In genomic region chr22:40636380-40637180, GRCh38 we compare ENCODE assay signal across 8 cellular contexts. TPM values are rescaled to one million over a fixed set of nuclear protein-coding genes. Genes with fewer than 3 reads are reported as not detected.
DNase-seq lines count a peak whose midpoint lies in the region; ATAC-seq and TF ChIP-seq lines count a peak whose summit lies in the region.

MRTFA (minus strand) TSS chr22:40636719.

- CTCF ChIA-PET in CD8-positive, alpha-beta memory T cell (lab: Charles Lee) = interaction anchor here (0.8 to 2.4 kb wide), 8 partner anchors 10 to 1102 kb away, joined by 3 to 19 read pairs (median 5); no protein-coding TSS in a partner anchor

- H3K27ac Mint-ChIP-seq in CD8-positive, alpha-beta memory T cell = peak within 1 kb of the TSS; percentile 87 to 98 (median 98)

- DNase-seq in CD8-positive, alpha-beta memory T cell = peak; percentile 98 to 100 (median 99)
- peak; percentile 99 for DNase-seq in HS-5 (ENCODE audit: low read depth)
- peak; percentile 99 for DNase-seq in NK-92 treated with Interleukin-12 subunit alpha and Interleukin-12 subunit beta, amount 100 ng/mL, for 24 hours (lab: John Stamatoyannopoulos, UW)
- DNase-seq in activated CD8-positive, alpha-beta memory T cell treated with anti-CD3 and anti-CD28 coated beads for 24 hours = peak; percentile 99
- DNase-seq in effector CD4-positive, alpha-beta T cell = peak; percentile 100
- peak; percentile 100 for DNase-seq in lower lobe of right lung
- peak; percentile 99 to 100 (median 100) for DNase-seq in stimulated activated CD4-positive, alpha-beta T cell treated with anti-CD3 and anti-CD28 coated beads, TNF-alpha, amount 100 ng/mL, for 24 hours (ENCODE audit: low read depth in 3 of 3)

- no peaks in the 10 kb centered on the region for H3K27me3 ChIP-seq in CD8-positive, alpha-beta memory T cell (ENCODE audit: insufficient read depth, low read length, poor library complexity, severe bottlenecking)
- no peaks in the 10 kb centered on the region for H3K27me3 ChIP-seq in lower lobe of right lung (ENCODE audit: low read depth)

- peak within 1 kb of the TSS; percentile 96 for H3K27ac ChIP-seq in CD8-positive, alpha-beta memory T cell (ENCODE audit: low read depth, low read length)
- H3K27ac ChIP-seq in lower lobe of right lung = peak within 1 kb of the TSS; percentile 95

- no peaks in the 10 kb centered on the region for H3K9me3 Mint-ChIP-seq in CD8-positive, alpha-beta memory T cell

- TF ChIP-seq CTCF in lower lobe of right lung (IDR thresholded peaks at IDR 0.05) = no peak

- peak within 1 kb of the TSS; percentile 91 to 99 (median 95) for H3K4me3 Mint-ChIP-seq in CD8-positive, alpha-beta memory T cell

- intact Hi-C loops in lower lobe of right lung (cut with DNase I) = no loop called here

- H3K4me1 Mint-ChIP-seq in CD8-positive, alpha-beta memory T cell = peaks cover 37 to 48% (median 48%) of the 10 kb centered on the region in 3 donors

- no peaks in the 10 kb centered on the region for H3K9me3 ChIP-seq in CD8-positive, alpha-beta memory T cell (ENCODE audit: low read length)
- H3K9me3 ChIP-seq in lower lobe of right lung = no peaks in the 10 kb centered on the region

- no peaks in the 10 kb centered on the region for H3K27me3 Mint-ChIP-seq in CD8-positive, alpha-beta memory T cell

- peaks cover 28% of the 10 kb centered on the region for H3K4me1 ChIP-seq in CD8-positive, alpha-beta memory T cell (ENCODE audit: insufficient read depth, low read length)
- peaks cover 33% of the 10 kb centered on the region for H3K4me1 ChIP-seq in lower lobe of right lung

- POLR2A ChIA-PET in CD8-positive, alpha-beta memory T cell (lab: Charles Lee) = interaction anchor here (0.5 to 1.5 kb wide), 12 partner anchors 9 to 650 kb away, joined by 3 to 6 read pairs (median 4); partner anchors contain the start of gene RANGAP1

- peak within 1 kb of the TSS; percentile 97 for H3K4me3 ChIP-seq in CD8-positive, alpha-beta memory T cell (ENCODE audit: low read length)
- peak within 1 kb of the TSS; percentile 80 for H3K4me3 ChIP-seq in lower lobe of right lung

- H3K36me3 Mint-ChIP-seq in CD8-positive, alpha-beta memory T cell = peaks cover 0 to 11% (median 0%) of the 10 kb centered on the region in 3 donors

- peak; percentile 81 for ATAC-seq in GM19468 (IDR thresholded peaks at IDR 0.05; ENCODE audit: extremely low read depth, unreplicated experiment)
- peak; percentile 98 for ATAC-seq in lower lobe of right lung

- H3K36me3 ChIP-seq in CD8-positive, alpha-beta memory T cell (ENCODE audit: insufficient read depth, low read length) = no peaks in the 10 kb centered on the region
- no peaks in the 10 kb centered on the region for H3K36me3 ChIP-seq in lower lobe of right lung

RNA-seq across cellular contexts. Expression of gene MRTFA, which starts in this region (rescaled TPM):
- total RNA-seq in CD8-positive, alpha-beta memory T cell = 10 to 100 TPM; 38.6 to 40.5 TPM
- 22.9 TPM for polyA plus RNA-seq in CD8-positive, alpha-beta memory T cell
- total RNA-seq in lower lobe of right lung = 54.2 TPM

Comparison
In these comparisons a context has a peak if more than half of its experiments do, and no peak if none do; other contexts are left out.
1. Peak in every context shown above with its lines: DNase-seq, ATAC-seq, H3K4me3 ChIP-seq and H3K27ac ChIP-seq.